11 cellular contexts compared by ENCODE assay signal in genomic region chr5:73030995-73031394, GRCh38.
DNase-seq lines count a peak whose midpoint lies in the region; ATAC-seq, FAIRE-seq and TF ChIP-seq lines count a peak whose summit lies in the region.
"Had no signal": no experiment of that assay in that cellular context is flagged by ENCODE, and none has a peak within 500 bp of the region (broad histone marks: within the 10 kb centered on the region; RNA-seq: fewer than 3 reads in every experiment).

No MANE protein-coding gene starts in this region.

- no peaks in the 10 kb centered on the region for H4K20me1 ChIP-seq in astrocyte (ENCODE audit: insufficient read depth, low read length)

- no peaks in the 10 kb centered on the region for H3K27me3 Mint-ChIP-seq in astrocyte (ENCODE audit: low read depth, unreplicated experiment)
- peaks cover 4% of the 10 kb centered on the region for H3K27me3 Mint-ChIP-seq in activated CD4-positive, alpha-beta T cell treated with anti-CD3 and anti-CD28 coated beads, Interleukin-2, amount 10 ng/mL, durations not matched to agents 7 days and 5 days
- peaks cover 5% of the 10 kb centered on the region for H3K27me3 Mint-ChIP-seq in activated CD8-positive, alpha-beta T cell treated with anti-CD3 and anti-CD28 coated beads, Interleukin-2, amount 10 ng/mL, durations not matched to agents 7 days and 5 days (ENCODE audit: low read depth)

- H3K4me3 ChIP-seq in astrocyte (ENCODE audit: insufficient read depth, low read depth, low read length) = no peak overlapping the region
- H3K4me3 ChIP-seq: adrenal gland; BLaER1 treated with 17β-estradiol and CSF1 and Interleukin-3, amounts not matched to agents 10 nM and 100 nM had no signal

- no peaks in the 10 kb centered on the region for H3K9me3 ChIP-seq in astrocyte (ENCODE audit: insufficient read depth, low read depth, low read length)
- H3K9me3 ChIP-seq: adrenal gland; BLaER1 treated with 17β-estradiol and CSF1 and Interleukin-3, amounts not matched to agents 10 nM and 100 nM had no signal

- H3K27me3 ChIP-seq in astrocyte (ENCODE audit: insufficient read depth, low read length) = no peaks in the 10 kb centered on the region
- H3K27me3 ChIP-seq: adrenal gland; BLaER1 treated with 17β-estradiol and CSF1 and Interleukin-3, amounts not matched to agents 10 nM and 100 nM had no signal

- no peak for TF ChIP-seq CTCF in astrocyte (IDR thresholded peaks at IDR 0.05; ENCODE audit: insufficient read depth, low read depth, low read length)

- FAIRE-seq in astrocyte (lab: Jason Lieb, UNC) = peak; percentile 99
- FAIRE-seq: TTC549 had no signal

- no peaks in the 10 kb centered on the region for H3K9me3 Mint-ChIP-seq in astrocyte (ENCODE audit: unreplicated experiment)
- H3K9me3 Mint-ChIP-seq in activated CD4-positive, alpha-beta T cell treated with anti-CD3 and anti-CD28 coated beads, Interleukin-2, amount 10 ng/mL, durations not matched to agents 7 days and 5 days = no peaks in the 10 kb centered on the region
- H3K9me3 Mint-ChIP-seq in activated CD8-positive, alpha-beta T cell treated with anti-CD3 and anti-CD28 coated beads, Interleukin-2, amount 10 ng/mL, durations not matched to agents 7 days and 5 days (ENCODE audit: insufficient read depth) = no peaks in the 10 kb centered on the region

- no peak for ATAC-seq in HG03460 (IDR thresholded peaks at IDR 0.05; ENCODE audit: unreplicated experiment)
- no peak for ATAC-seq in activated CD8-positive, alpha-beta T cell treated with anti-CD3 and anti-CD28 coated beads, Interleukin-2, amount 10 ng/mL, durations not matched to agents 7 days and 5 days

- no peaks in the 10 kb centered on the region for H3K36me3 ChIP-seq in astrocyte (ENCODE audit: insufficient read depth, low read length)

- peak overlapping the region; percentile 66 for H3K4me2 ChIP-seq in astrocyte (ENCODE audit: low read length)
- H3K4me2 ChIP-seq: BLaER1 treated with 17β-estradiol and CSF1 and Interleukin-3, amounts not matched to agents 10 nM and 100 nM had no signal

- H3K27ac ChIP-seq in astrocyte (ENCODE audit: low read depth, low read length) = peak overlapping the region; percentile 66
- H3K27ac ChIP-seq: adrenal gland; BLaER1 treated with 17β-estradiol and CSF1 and Interleukin-3, amounts not matched to agents 10 nM and 100 nM had no signal

- H3K4me1 ChIP-seq in astrocyte (ENCODE audit: insufficient read depth, low read length) = peaks cover 23% of the 10 kb centered on the region
- H3K4me1 ChIP-seq: adrenal gland; BLaER1 treated with 17β-estradiol and CSF1 and Interleukin-3, amounts not matched to agents 10 nM and 100 nM had no signal

- H2AFZ ChIP-seq in astrocyte (ENCODE audit: low read depth, low read length) = no peak overlapping the region

- H3K79me2 ChIP-seq in astrocyte (ENCODE audit: insufficient read depth, low read length) = no peaks in the 10 kb centered on the region

- CTCF ChIA-PET in activated CD4-positive, alpha-beta T cell treated with anti-CD3 and anti-CD28 coated beads, Interleukin-2, amount 10 ng/mL, durations not matched to agents 7 days and 5 days (lab: Charles Lee) = no interaction called here
- CTCF ChIA-PET in activated CD8-positive, alpha-beta T cell treated with anti-CD3 and anti-CD28 coated beads, Interleukin-2, amount 10 ng/mL, durations not matched to agents 7 days and 5 days (lab: Charles Lee) = no interaction called here

- POLR2A ChIA-PET in activated CD4-positive, alpha-beta T cell treated with anti-CD3 and anti-CD28 coated beads, Interleukin-2, amount 10 ng/mL, durations not matched to agents 7 days and 5 days (lab: Charles Lee) = no interaction called here
- POLR2A ChIA-PET in activated CD8-positive, alpha-beta T cell treated with anti-CD3 and anti-CD28 coated beads, Interleukin-2, amount 10 ng/mL, durations not matched to agents 7 days and 5 days (lab: Charles Lee) = no interaction called here

- H3K36me3 Mint-ChIP-seq in astrocyte (ENCODE audit: low read depth, unreplicated experiment) = no peaks in the 10 kb centered on the region
- H3K36me3 Mint-ChIP-seq in activated CD4-positive, alpha-beta T cell treated with anti-CD3 and anti-CD28 coated beads, Interleukin-2, amount 10 ng/mL, durations not matched to agents 7 days and 5 days (ENCODE audit: low read depth) = no peaks in the 10 kb centered on the region
- no peaks in the 10 kb centered on the region for H3K36me3 Mint-ChIP-seq in activated CD8-positive, alpha-beta T cell treated with anti-CD3 and anti-CD28 coated beads, Interleukin-2, amount 10 ng/mL, durations not matched to agents 7 days and 5 days (ENCODE audit: low read depth)

- H3K4me1 Mint-ChIP-seq in astrocyte (ENCODE audit: low read depth, unreplicated experiment) = peaks cover 24% of the 10 kb centered on the region
- no peaks in the 10 kb centered on the region for H3K4me1 Mint-ChIP-seq in activated CD4-positive, alpha-beta T cell treated with anti-CD3 and anti-CD28 coated beads, Interleukin-2, amount 10 ng/mL, durations not matched to agents 7 days and 5 days
- no peaks in the 10 kb centered on the region for H3K4me1 Mint-ChIP-seq in activated CD8-positive, alpha-beta T cell treated with anti-CD3 and anti-CD28 coated beads, Interleukin-2, amount 10 ng/mL, durations not matched to agents 7 days and 5 days (ENCODE audit: low read depth)

- H3K27ac Mint-ChIP-seq in astrocyte (ENCODE audit: unreplicated experiment) = peak overlapping the region; percentile 84
- no peak overlapping the region for H3K27ac Mint-ChIP-seq in activated CD4-positive, alpha-beta T cell treated with anti-CD3 and anti-CD28 coated beads, Interleukin-2, amount 10 ng/mL, durations not matched to agents 7 days and 5 days
- no peak overlapping the region for H3K27ac Mint-ChIP-seq in activated CD8-positive, alpha-beta T cell treated with anti-CD3 and anti-CD28 coated beads, Interleukin-2, amount 10 ng/mL, durations not matched to agents 7 days and 5 days

- H3K9ac ChIP-seq in astrocyte (ENCODE audit: low read length) = peak overlapping the region; percentile 54
- H3K9ac ChIP-seq: BLaER1 treated with 17β-estradiol and CSF1 and Interleukin-3, amounts not matched to agents 10 nM and 100 nM had no signal

- DNase-seq in A172 (ENCODE audit: low spot score) (peak; percentile 80), HK-2 (ENCODE audit: unreplicated experiment) (peak; percentile 23), astrocyte (ENCODE audit: low read depth) (peak; percentile 93), iris pigment epithelial cell (ENCODE audit: low read depth) (peak; percentile 84), NCI-H1105 treated with DMSO at 0.1 percent for 48 hours (lab: John Stamatoyannopoulos, UW) (no peak)
- DNase-seq in activated CD4-positive, alpha-beta T cell treated with anti-CD3 and anti-CD28 coated beads, Interleukin-2, amount 10 ng/mL, durations not matched to agents 7 days and 5 days = no peak
- DNase-seq in activated CD8-positive, alpha-beta T cell treated with anti-CD3 and anti-CD28 coated beads, Interleukin-2, amount 10 ng/mL, durations not matched to agents 7 days and 5 days = no peak
- DNase-seq: adrenal gland had no signal

- peak overlapping the region; percentile 9 for H3K4me3 Mint-ChIP-seq in astrocyte (ENCODE audit: unreplicated experiment)
- no peak overlapping the region for H3K4me3 Mint-ChIP-seq in activated CD4-positive, alpha-beta T cell treated with anti-CD3 and anti-CD28 coated beads, Interleukin-2, amount 10 ng/mL, durations not matched to agents 7 days and 5 days
- no peak overlapping the region for H3K4me3 Mint-ChIP-seq in activated CD8-positive, alpha-beta T cell treated with anti-CD3 and anti-CD28 coated beads, Interleukin-2, amount 10 ng/mL, durations not matched to agents 7 days and 5 days

Comparison
In these comparisons a context has a peak if more than half of its experiments do, and no peak if none do; other contexts are left out.
1. DNase-seq: peak in A172 (single experiment), HK-2 (single experiment), astrocyte (single experiment) and iris pigment epithelial cell (single experiment); none in NCI-H1105 treated with DMSO at 0.1 percent for 48 hours (single experiment), activated CD4-positive, alpha-beta T cell treated with anti-CD3 and anti-CD28 coated beads, Interleukin-2, amount 10 ng/mL, durations not matched to agents 7 days and 5 days (single experiment) and activated CD8-positive, alpha-beta T cell treated with anti-CD3 and anti-CD28 coated beads, Interleukin-2, amount 10 ng/mL, durations not matched to agents 7 days and 5 days (single experiment).